In the genomic region with DNA sequence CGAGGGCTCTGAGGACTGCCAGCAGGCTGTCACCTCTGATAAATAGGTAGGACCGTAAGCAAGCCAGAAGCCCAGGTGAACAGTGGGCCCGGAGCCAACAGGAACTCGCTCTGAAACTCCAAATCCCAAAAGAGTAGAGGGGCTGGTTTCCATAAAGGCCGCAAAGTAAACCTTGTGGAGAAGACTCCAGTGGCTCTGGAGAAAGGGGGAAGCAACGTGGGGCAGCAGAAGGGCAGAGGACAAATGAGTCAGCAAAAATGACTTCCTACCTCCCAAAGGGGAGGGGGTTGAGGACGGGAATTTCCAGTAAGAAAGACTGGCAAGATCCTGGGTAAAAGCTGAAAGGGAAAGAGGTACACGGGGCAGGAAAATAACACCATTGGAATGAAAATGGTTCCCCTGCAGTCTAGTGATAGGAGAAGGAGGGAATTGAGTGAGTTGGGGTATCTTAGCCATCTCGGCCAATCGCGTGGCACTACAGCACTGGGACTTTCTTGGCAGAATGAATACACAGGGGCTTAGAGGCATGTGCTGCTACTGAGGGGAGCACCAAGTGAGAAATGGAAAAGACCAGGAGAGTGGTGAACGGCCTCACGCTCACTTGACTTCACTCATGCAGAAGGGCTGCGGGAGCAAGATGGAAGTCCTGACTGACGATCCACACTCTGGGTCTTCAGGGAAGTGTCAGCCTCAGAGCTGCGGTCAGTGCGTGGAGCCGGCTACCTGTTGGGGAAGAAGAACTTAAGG, we compare ENCODE assay signal across 1 cellular context.
TF ChIP-seq lines count a peak whose summit lies in the region.

No MANE protein-coding gene starts in this region.

TF ChIP-seq in K562, 482 proteins besides CTCF, POLR2A, EP300 and RAD21 (continued from another document and continues in another):
- TF ChIP-seq, protein P1, sequence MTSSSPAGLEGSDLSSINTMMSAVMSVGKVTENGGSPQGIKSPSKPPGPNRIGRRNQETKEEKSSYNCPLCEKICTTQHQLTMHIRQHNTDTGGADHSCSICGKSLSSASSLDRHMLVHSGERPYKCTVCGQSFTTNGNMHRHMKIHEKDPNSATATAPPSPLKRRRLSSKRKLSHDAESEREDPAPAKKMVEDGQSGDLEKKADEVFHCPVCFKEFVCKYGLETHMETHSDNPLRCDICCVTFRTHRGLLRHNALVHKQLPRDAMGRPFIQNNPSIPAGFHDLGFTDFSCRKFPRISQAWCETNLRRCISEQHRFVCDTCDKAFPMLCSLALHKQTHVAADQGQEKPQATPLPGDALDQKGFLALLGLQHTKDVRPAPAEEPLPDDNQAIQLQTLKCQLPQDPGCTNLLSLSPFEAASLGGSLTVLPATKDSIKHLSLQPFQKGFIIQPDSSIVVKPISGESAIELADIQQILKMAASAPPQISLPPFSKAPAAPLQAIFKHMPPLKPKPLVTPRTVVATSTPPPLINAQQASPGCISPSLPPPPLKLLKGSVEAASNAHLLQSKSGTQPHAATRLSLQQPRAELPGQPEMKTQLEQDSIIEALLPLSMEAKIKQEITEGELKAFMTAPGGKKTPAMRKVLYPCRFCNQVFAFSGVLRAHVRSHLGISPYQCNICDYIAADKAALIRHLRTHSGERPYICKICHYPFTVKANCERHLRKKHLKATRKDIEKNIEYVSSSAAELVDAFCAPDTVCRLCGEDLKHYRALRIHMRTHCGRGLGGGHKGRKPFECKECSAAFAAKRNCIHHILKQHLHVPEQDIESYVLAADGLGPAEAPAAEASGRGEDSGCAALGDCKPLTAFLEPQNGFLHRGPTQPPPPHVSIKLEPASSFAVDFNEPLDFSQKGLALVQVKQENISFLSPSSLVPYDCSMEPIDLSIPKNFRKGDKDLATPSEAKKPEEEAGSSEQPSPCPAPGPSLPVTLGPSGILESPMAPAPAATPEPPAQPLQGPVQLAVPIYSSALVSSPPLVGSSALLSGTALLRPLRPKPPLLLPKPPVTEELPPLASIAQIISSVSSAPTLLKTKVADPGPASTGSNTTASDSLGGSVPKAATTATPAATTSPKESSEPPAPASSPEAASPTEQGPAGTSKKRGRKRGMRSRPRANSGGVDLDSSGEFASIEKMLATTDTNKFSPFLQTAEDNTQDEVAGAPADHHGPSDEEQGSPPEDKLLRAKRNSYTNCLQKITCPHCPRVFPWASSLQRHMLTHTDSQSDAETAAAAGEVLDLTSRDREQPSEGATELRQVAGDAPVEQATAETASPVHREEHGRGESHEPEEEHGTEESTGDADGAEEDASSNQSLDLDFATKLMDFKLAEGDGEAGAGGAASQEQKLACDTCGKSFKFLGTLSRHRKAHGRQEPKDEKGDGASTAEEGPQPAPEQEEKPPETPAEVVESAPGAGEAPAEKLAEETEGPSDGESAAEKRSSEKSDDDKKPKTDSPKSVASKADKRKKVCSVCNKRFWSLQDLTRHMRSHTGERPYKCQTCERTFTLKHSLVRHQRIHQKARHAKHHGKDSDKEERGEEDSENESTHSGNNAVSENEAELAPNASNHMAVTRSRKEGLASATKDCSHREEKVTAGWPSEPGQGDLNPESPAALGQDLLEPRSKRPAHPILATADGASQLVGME (CRISPR knock-in tag; IDR thresholded peaks at IDR 0.05), result no peak
- TF ChIP-seq POLR2AphosphoS2 (IDR thresholded peaks at IDR 0.05; ENCODE audit: low read length) (no peak), TRIM24 (IDR thresholded peaks at IDR 0.05) (peak in 1 of 2 experiments; percentile 59; a peak in 2 of 4 replicates), THRAP3 (IDR thresholded peaks at IDR 0.05; ENCODE audit: borderline replicate concordance) (no peak), SRSF3 (IDR thresholded peaks at IDR 0.05; ENCODE audit: insufficient read depth, low read length) (no peak), MAFK (IDR thresholded peaks at IDR 0.05; ENCODE audit: low read length) (peak; percentile 92), RCOR1 (IDR thresholded peaks at IDR 0.05; ENCODE audit: borderline replicate concordance in 1 of 2, low read depth in 2 of 2, low read length in 2 of 2) (0 out of 4 replicates have a peak, but pooled peaks of 1 of the 2 experiments have one; percentile 9), NCOR1 (IDR thresholded peaks at IDR 0.05) (no peak), HDAC1 (IDR thresholded peaks at IDR 0.05) (peak in 1 of 2 experiments; percentile 51; a peak in 1 of 4 replicates), TFAP4 (CRISPR knock-in tag; IDR thresholded peaks at IDR 0.05; ENCODE audit: borderline replicate concordance) (peak; percentile 9; the same call in 1 of the 2 replicates), U2AF2 (optimal IDR thresholded peaks at IDR 0.05; ENCODE audit: low read depth, low read length) (no peak), TEAD4 (IDR thresholded peaks at IDR 0.05; ENCODE audit: low read length) (no peak), TEAD4 (CRISPR knock-in tag; IDR thresholded peaks at IDR 0.05; ENCODE audit: borderline replicate concordance) (no peak), NFE2 (IDR thresholded peaks at IDR 0.05; ENCODE audit: low read depth) (peak; percentile 96), ZNF707 (CRISPR knock-in tag; conservative IDR thresholded peaks at IDR 0.05) (no peak), HDAC8 (tag; IDR thresholded peaks at IDR 0.05) (no peak), ZEB2 (IDR thresholded peaks at IDR 0.05) (no peak), ELF1 (tag; IDR thresholded peaks at IDR 0.05) (no peak), RAD51 (IDR thresholded peaks at IDR 0.05; ENCODE audit: borderline replicate concordance, low read depth) (no peak), PML (IDR thresholded peaks at IDR 0.05; ENCODE audit: low read length) (no peak), ZNF311 (CRISPR knock-in tag; IDR thresholded peaks at IDR 0.05) (0 out of 2 replicates have a peak, but pooled peaks have one; percentile 31), PRPF4 (IDR thresholded peaks at IDR 0.05; ENCODE audit: insufficient read depth, low read depth, low read length, poor library complexity, severe bottlenecking) (no peak), SPI1 (IDR thresholded peaks at IDR 0.05; ENCODE audit: borderline replicate concordance, low read depth, low read length) (peak; percentile 38; the same call in 1 of the 2 replicates)
- TF ChIP-seq, protein P2, sequence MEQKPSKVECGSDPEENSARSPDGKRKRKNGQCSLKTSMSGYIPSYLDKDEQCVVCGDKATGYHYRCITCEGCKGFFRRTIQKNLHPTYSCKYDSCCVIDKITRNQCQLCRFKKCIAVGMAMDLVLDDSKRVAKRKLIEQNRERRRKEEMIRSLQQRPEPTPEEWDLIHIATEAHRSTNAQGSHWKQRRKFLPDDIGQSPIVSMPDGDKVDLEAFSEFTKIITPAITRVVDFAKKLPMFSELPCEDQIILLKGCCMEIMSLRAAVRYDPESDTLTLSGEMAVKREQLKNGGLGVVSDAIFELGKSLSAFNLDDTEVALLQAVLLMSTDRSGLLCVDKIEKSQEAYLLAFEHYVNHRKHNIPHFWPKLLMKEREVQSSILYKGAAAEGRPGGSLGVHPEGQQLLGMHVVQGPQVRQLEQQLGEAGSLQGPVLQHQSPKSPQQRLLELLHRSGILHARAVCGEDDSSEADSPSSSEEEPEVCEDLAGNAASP (IDR thresholded peaks at IDR 0.05), result no peak
- TF ChIP-seq, protein P3, sequence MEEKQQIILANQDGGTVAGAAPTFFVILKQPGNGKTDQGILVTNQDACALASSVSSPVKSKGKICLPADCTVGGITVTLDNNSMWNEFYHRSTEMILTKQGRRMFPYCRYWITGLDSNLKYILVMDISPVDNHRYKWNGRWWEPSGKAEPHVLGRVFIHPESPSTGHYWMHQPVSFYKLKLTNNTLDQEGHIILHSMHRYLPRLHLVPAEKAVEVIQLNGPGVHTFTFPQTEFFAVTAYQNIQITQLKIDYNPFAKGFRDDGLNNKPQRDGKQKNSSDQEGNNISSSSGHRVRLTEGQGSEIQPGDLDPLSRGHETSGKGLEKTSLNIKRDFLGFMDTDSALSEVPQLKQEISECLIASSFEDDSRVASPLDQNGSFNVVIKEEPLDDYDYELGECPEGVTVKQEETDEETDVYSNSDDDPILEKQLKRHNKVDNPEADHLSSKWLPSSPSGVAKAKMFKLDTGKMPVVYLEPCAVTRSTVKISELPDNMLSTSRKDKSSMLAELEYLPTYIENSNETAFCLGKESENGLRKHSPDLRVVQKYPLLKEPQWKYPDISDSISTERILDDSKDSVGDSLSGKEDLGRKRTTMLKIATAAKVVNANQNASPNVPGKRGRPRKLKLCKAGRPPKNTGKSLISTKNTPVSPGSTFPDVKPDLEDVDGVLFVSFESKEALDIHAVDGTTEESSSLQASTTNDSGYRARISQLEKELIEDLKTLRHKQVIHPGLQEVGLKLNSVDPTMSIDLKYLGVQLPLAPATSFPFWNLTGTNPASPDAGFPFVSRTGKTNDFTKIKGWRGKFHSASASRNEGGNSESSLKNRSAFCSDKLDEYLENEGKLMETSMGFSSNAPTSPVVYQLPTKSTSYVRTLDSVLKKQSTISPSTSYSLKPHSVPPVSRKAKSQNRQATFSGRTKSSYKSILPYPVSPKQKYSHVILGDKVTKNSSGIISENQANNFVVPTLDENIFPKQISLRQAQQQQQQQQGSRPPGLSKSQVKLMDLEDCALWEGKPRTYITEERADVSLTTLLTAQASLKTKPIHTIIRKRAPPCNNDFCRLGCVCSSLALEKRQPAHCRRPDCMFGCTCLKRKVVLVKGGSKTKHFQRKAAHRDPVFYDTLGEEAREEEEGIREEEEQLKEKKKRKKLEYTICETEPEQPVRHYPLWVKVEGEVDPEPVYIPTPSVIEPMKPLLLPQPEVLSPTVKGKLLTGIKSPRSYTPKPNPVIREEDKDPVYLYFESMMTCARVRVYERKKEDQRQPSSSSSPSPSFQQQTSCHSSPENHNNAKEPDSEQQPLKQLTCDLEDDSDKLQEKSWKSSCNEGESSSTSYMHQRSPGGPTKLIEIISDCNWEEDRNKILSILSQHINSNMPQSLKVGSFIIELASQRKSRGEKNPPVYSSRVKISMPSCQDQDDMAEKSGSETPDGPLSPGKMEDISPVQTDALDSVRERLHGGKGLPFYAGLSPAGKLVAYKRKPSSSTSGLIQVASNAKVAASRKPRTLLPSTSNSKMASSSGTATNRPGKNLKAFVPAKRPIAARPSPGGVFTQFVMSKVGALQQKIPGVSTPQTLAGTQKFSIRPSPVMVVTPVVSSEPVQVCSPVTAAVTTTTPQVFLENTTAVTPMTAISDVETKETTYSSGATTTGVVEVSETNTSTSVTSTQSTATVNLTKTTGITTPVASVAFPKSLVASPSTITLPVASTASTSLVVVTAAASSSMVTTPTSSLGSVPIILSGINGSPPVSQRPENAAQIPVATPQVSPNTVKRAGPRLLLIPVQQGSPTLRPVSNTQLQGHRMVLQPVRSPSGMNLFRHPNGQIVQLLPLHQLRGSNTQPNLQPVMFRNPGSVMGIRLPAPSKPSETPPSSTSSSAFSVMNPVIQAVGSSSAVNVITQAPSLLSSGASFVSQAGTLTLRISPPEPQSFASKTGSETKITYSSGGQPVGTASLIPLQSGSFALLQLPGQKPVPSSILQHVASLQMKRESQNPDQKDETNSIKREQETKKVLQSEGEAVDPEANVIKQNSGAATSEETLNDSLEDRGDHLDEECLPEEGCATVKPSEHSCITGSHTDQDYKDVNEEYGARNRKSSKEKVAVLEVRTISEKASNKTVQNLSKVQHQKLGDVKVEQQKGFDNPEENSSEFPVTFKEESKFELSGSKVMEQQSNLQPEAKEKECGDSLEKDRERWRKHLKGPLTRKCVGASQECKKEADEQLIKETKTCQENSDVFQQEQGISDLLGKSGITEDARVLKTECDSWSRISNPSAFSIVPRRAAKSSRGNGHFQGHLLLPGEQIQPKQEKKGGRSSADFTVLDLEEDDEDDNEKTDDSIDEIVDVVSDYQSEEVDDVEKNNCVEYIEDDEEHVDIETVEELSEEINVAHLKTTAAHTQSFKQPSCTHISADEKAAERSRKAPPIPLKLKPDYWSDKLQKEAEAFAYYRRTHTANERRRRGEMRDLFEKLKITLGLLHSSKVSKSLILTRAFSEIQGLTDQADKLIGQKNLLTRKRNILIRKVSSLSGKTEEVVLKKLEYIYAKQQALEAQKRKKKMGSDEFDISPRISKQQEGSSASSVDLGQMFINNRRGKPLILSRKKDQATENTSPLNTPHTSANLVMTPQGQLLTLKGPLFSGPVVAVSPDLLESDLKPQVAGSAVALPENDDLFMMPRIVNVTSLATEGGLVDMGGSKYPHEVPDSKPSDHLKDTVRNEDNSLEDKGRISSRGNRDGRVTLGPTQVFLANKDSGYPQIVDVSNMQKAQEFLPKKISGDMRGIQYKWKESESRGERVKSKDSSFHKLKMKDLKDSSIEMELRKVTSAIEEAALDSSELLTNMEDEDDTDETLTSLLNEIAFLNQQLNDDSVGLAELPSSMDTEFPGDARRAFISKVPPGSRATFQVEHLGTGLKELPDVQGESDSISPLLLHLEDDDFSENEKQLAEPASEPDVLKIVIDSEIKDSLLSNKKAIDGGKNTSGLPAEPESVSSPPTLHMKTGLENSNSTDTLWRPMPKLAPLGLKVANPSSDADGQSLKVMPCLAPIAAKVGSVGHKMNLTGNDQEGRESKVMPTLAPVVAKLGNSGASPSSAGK (IDR thresholded peaks at IDR 0.05), result peak; percentile 50
- TF ChIP-seq, protein P4, sequence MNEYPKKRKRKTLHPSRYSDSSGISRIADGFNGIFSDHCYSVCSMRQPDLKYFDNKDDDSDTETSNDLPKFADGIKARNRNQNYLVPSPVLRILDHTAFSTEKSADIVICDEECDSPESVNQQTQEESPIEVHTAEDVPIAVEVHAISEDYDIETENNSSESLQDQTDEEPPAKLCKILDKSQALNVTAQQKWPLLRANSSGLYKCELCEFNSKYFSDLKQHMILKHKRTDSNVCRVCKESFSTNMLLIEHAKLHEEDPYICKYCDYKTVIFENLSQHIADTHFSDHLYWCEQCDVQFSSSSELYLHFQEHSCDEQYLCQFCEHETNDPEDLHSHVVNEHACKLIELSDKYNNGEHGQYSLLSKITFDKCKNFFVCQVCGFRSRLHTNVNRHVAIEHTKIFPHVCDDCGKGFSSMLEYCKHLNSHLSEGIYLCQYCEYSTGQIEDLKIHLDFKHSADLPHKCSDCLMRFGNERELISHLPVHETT (CRISPR knock-in tag; conservative IDR thresholded peaks at IDR 0.05 in 1 of 2, IDR thresholded peaks at IDR 0.05 in 1 of 2), result peak in 1 of 2 experiments; percentile 61; a peak in 1 of 4 replicates
- TF ChIP-seq, protein P5, sequence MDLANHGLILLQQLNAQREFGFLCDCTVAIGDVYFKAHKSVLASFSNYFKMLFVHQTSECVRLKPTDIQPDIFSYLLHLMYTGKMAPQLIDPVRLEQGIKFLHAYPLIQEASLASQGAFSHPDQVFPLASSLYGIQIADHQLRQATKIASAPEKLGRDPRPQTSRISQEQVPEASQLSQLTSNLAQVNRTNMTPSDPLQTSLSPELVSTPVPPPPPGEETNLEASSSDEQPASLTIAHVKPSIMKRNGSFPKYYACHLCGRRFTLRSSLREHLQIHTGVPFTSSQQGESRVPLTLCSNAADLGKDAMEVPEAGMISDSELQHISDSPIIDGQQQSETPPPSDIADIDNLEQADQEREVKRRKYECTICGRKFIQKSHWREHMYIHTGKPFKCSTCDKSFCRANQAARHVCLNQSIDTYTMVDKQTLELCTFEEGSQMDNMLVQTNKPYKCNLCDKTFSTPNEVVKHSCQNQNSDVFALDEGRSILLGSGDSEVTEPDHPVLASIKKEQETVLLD (IDR thresholded peaks at IDR 0.05), result 0 out of 2 replicates have a peak, but pooled peaks have one; percentile 39
- TF ChIP-seq, protein P6, sequence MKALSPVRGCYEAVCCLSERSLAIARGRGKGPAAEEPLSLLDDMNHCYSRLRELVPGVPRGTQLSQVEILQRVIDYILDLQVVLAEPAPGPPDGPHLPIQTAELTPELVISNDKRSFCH (CRISPR knock-in tag; IDR thresholded peaks at IDR 0.05), result no peak
- TF ChIP-seq, protein P6 (tag; IDR thresholded peaks at IDR 0.05), result peak; percentile 22; the same call in 1 of the 2 replicates
